11 cellular contexts compared by ENCODE assay signal in genomic region chr2:191369034-191369433, GRCh38.
A peak's percentile ranks its signal among the peaks of the same experiment; 100 is the strongest.
DNase-seq lines count a peak whose midpoint lies in the region; ATAC-seq, FAIRE-seq and TF ChIP-seq lines count a peak whose summit lies in the region.
"Had no signal": no experiment of that assay in that cellular context is flagged by ENCODE, and none has a peak within 500 bp of the region (broad histone marks: within the 10 kb centered on the region; RNA-seq: fewer than 3 reads in every experiment).

No MANE protein-coding gene starts in this region.

- peak; percentile 70 for FAIRE-seq in RCC 7860 (lab: Jason Lieb, UNC)

- WGBS in GM23248 (ENCODE audit: low coverage in 1 of 2, low lambda C conversion rate in 2 of 2, missing lambda C conversion rate in 2 of 2), 2 experiments: 93 to 99% methylated on average over 3 of the region's 3 CpGs

- no peaks in the 10 kb centered on the region for H3K9me3 Mint-ChIP-seq in stimulated activated naive B cell treated with anti-CD40 and anti-IgM and Interleukin-4, amounts not matched to agents 10 μg/mL and 1 μg/mL and 100 μg/mL, for 72 hours
- H3K9me3 Mint-ChIP-seq: activated T-cell treated with anti-CD3 and anti-CD28 coated beads, Interleukin-2, amount 50 U/mL, for 72 hours; central memory CD8-positive, alpha-beta T cell had no signal

- H3K27ac ChIP-seq in GM23248: no peak overlapping the region

- TF ChIP-seq CTCF in foreskin fibroblast (IDR thresholded peaks at IDR 0.05; ENCODE audit: low read depth, low read length): peak; percentile 25

- ATAC-seq in GM21737 (IDR thresholded peaks at IDR 0.05; ENCODE audit: unreplicated experiment): no peak
- ATAC-seq in stimulated activated naive B cell treated with anti-CD40 and anti-IgM and Interleukin-4, amounts not matched to agents 10 μg/mL and 1 μg/mL and 100 μg/mL, for 72 hours (replicated peaks): no peak
- ATAC-seq: activated T-cell treated with anti-CD3 and anti-CD28 coated beads, Interleukin-2, amount 50 U/mL, for 72 hours had no signal

- H3K4me1 ChIP-seq in GM23248 (ENCODE audit: insufficient read depth): peaks cover 22% of the 10 kb centered on the region

- H3K4me3 Mint-ChIP-seq in stimulated activated naive B cell treated with anti-CD40 and anti-IgM and Interleukin-4, amounts not matched to agents 10 μg/mL and 1 μg/mL and 100 μg/mL, for 72 hours: no peak overlapping the region
- H3K4me3 Mint-ChIP-seq: activated T-cell treated with anti-CD3 and anti-CD28 coated beads, Interleukin-2, amount 50 U/mL, for 72 hours; central memory CD8-positive, alpha-beta T cell had no signal

- H3K4me1 Mint-ChIP-seq in stimulated activated naive B cell treated with anti-CD40 and anti-IgM and Interleukin-4, amounts not matched to agents 10 μg/mL and 1 μg/mL and 100 μg/mL, for 72 hours: no peaks in the 10 kb centered on the region
- H3K4me1 Mint-ChIP-seq: central memory CD8-positive, alpha-beta T cell had no signal

- DNase-seq in ACHN: peak; percentile 44
- peak; percentile 43 for DNase-seq in GM23248
- DNase-seq in RCC 7860 (ENCODE audit: low spot score): no peak
- DNase-seq in foreskin fibroblast: peak in 1 of 2 donors; percentile 27
- no peak for DNase-seq in inferior parietal cortex (ENCODE audit: extremely low spot score)
- no peak for DNase-seq in stimulated activated naive B cell treated with anti-CD40 and anti-IgM and Interleukin-4, amounts not matched to agents 10 μg/mL and 1 μg/mL and 100 μg/mL, for 72 hours
- DNase-seq in NOMO-1 treated with dmso at 0.1 percent for 144 hours (lab: John Stamatoyannopoulos, UW; ENCODE audit: unreplicated experiment): no peak
- DNase-seq: activated T-cell treated with anti-CD3 and anti-CD28 coated beads, Interleukin-2, amount 50 U/mL, for 72 hours; KG1 had no signal

- peaks cover 32% of the 10 kb centered on the region for H3F3A ChIP-seq in GM23248 (ENCODE audit: insufficient read depth)

- no peaks in the 10 kb centered on the region for H3K27me3 ChIP-seq in GM23248 (replicated peaks; ENCODE audit: insufficient read depth)

- in situ Hi-C loops in ACHN (cut with HindIII; ENCODE audit: low pct_ligation_motif_present, low pct_unique_long_range_greater_than_20kb, low sequenced_read_pairs): no loop called here
- in situ Hi-C loops in GM23248 (cut with MboI): no loop called here

- no peak overlapping the region for H3K9ac ChIP-seq in GM23248

- no peak overlapping the region for H3K27ac Mint-ChIP-seq in stimulated activated naive B cell treated with anti-CD40 and anti-IgM and Interleukin-4, amounts not matched to agents 10 μg/mL and 1 μg/mL and 100 μg/mL, for 72 hours
- H3K27ac Mint-ChIP-seq: activated T-cell treated with anti-CD3 and anti-CD28 coated beads, Interleukin-2, amount 50 U/mL, for 72 hours had no signal

- no peaks in the 10 kb centered on the region for H4K20me1 ChIP-seq in GM23248 (ENCODE audit: insufficient read depth)

- H3K36me3 Mint-ChIP-seq in stimulated activated naive B cell treated with anti-CD40 and anti-IgM and Interleukin-4, amounts not matched to agents 10 μg/mL and 1 μg/mL and 100 μg/mL, for 72 hours: peaks cover 0 to 3% of the 10 kb centered on the region in 2 donors

- no peak overlapping the region for H2AFZ ChIP-seq in GM23248

- H3K27me3 Mint-ChIP-seq in stimulated activated naive B cell treated with anti-CD40 and anti-IgM and Interleukin-4, amounts not matched to agents 10 μg/mL and 1 μg/mL and 100 μg/mL, for 72 hours: no peaks in the 10 kb centered on the region

- H3K79me2 ChIP-seq in GM23248 (ENCODE audit: insufficient read depth): peaks cover 27% of the 10 kb centered on the region; the same call in 1 of the 2 replicates

- H3K9me2 ChIP-seq in GM23248 (ENCODE audit: insufficient read depth): no peaks in the 10 kb centered on the region

- H3K9me3 ChIP-seq in GM23248 (ENCODE audit: low read depth): no peaks in the 10 kb centered on the region

- H3K36me3 ChIP-seq in GM23248 (ENCODE audit: low read depth): peaks cover 70% of the 10 kb centered on the region

- no peak overlapping the region for H3K4me3 ChIP-seq in GM23248
- H3K4me3 ChIP-seq in foreskin fibroblast (ENCODE audit: low read depth in 1 of 2, low read length in 2 of 2): no peak overlapping the region

- H3K4me2 ChIP-seq in GM23248 (ENCODE audit: unreplicated experiment): no peak overlapping the region

Comparison
In these comparisons a context has a peak if more than half of its experiments do, and no peak if none do; other contexts are left out.
1. DNase-seq: peak in ACHN (single experiment) and GM23248 (single experiment); none in RCC 7860 (single experiment), inferior parietal cortex (single experiment), stimulated activated naive B cell treated with anti-CD40 and anti-IgM and Interleukin-4, amounts not matched to agents 10 μg/mL and 1 μg/mL and 100 μg/mL, for 72 hours (single experiment) and NOMO-1 treated with dmso at 0.1 percent for 144 hours (single experiment).